ENCODE assay signal across 18 cellular contexts in genomic region chr4:77797239-77797638, GRCh38. TPM values are rescaled to one million over a fixed set of nuclear protein-coding genes. Genes with fewer than 3 reads are reported as not detected.
DNase-seq lines count a peak whose midpoint lies in the region; ATAC-seq, FAIRE-seq and TF ChIP-seq lines count a peak whose summit lies in the region.
"Had no signal": no experiment of that assay in that cellular context is flagged by ENCODE, and none has a peak within 500 bp of the region (broad histone marks: within the 10 kb centered on the region; RNA-seq: fewer than 3 reads in every experiment).

No MANE protein-coding gene starts in this region.

- peaks cover 10 to 30% (median 22%) of the 10 kb centered on the region in 3 donors for H3K36me3 Mint-ChIP-seq in naive thymus-derived CD8-positive, alpha-beta T cell

- FAIRE-seq in RCC 7860 (lab: Jason Lieb, UNC) = peak; percentile 84
- FAIRE-seq: H1 had no signal

- H3K27me3 ChIP-seq in upper lobe of right lung = no peaks in the 10 kb centered on the region
- H3K27me3 ChIP-seq in MG63 = no peaks in the 10 kb centered on the region
- H3K27me3 ChIP-seq: BLaER1 treated with 17β-estradiol and CSF1 and Interleukin-3, amounts not matched to agents 10 nM and 100 nM; SJCRH30 had no signal

- H3K4me3 ChIP-seq in upper lobe of right lung (no peak overlapping the region), MG63 (no peak overlapping the region)
- H3K4me3 ChIP-seq: BLaER1 treated with 17β-estradiol and CSF1 and Interleukin-3, amounts not matched to agents 10 nM and 100 nM; SJCRH30 had no signal

- H3K36me3 ChIP-seq in upper lobe of right lung = no peaks in the 10 kb centered on the region
- H3K36me3 ChIP-seq in MG63 = no peaks in the 10 kb centered on the region

- H3K9me3 ChIP-seq in upper lobe of right lung = no peaks in the 10 kb centered on the region
- H3K9me3 ChIP-seq in MG63 = no peaks in the 10 kb centered on the region
- H3K9me3 ChIP-seq: SJCRH30 had no signal

- H3K27me3 Mint-ChIP-seq in naive thymus-derived CD8-positive, alpha-beta T cell = no peaks in the 10 kb centered on the region
- H3K27me3 Mint-ChIP-seq: activated CD4-positive, alpha-beta memory T cell treated with anti-CD3 and anti-CD28 coated beads for 36 hours had no signal

- POLR2A ChIA-PET in naive thymus-derived CD8-positive, alpha-beta T cell (lab: Charles Lee) = no interaction called here

- intact Hi-C loops in upper lobe of right lung (cut with DNase I) = no loop called here

- TF ChIP-seq CTCF in upper lobe of right lung (IDR thresholded peaks at IDR 0.05) = no peak

- peak overlapping the region in 8 of 10 donors; percentile 9 to 79 (median 69) for H3K27ac Mint-ChIP-seq in naive thymus-derived CD8-positive, alpha-beta T cell
- H3K27ac Mint-ChIP-seq: brain had no signal

- no peak overlapping the region for H3K27ac ChIP-seq in upper lobe of right lung
- H3K27ac ChIP-seq: BLaER1 treated with 17β-estradiol and CSF1 and Interleukin-3, amounts not matched to agents 10 nM and 100 nM; SJCRH30 had no signal

- H3K9me3 Mint-ChIP-seq in naive thymus-derived CD8-positive, alpha-beta T cell = peaks cover 0 to 11% (median 0%) of the 10 kb centered on the region in 9 donors

- peaks cover 37 to 95% (median 72%) of the 10 kb centered on the region in 4 donors for H3K4me1 Mint-ChIP-seq in naive thymus-derived CD8-positive, alpha-beta T cell

- H3K4me3 Mint-ChIP-seq in naive thymus-derived CD8-positive, alpha-beta T cell = peak overlapping the region in 8 of 10 donors; percentile 5 to 67 (median 36)
- H3K4me3 Mint-ChIP-seq: activated CD4-positive, alpha-beta memory T cell treated with anti-CD3 and anti-CD28 coated beads for 36 hours; brain had no signal

- peaks cover 35% of the 10 kb centered on the region for H3K4me1 ChIP-seq in upper lobe of right lung

- peak; percentile 31 for DNase-seq in ELR (ENCODE audit: low read depth)
- peak; percentile 43 for DNase-seq in RCC 7860 (ENCODE audit: low spot score)
- no peak for DNase-seq in naive thymus-derived CD8-positive, alpha-beta T cell
- no peak for DNase-seq in upper lobe of right lung
- no peak for DNase-seq in MG63
- DNase-seq in cerebellar cortex (ENCODE audit: low spot score) = no peak
- DNase-seq: activated CD4-positive, alpha-beta memory T cell treated with anti-CD3 and anti-CD28 coated beads for 36 hours; activated effector memory CD4-positive, alpha-beta T cell treated with Interleukin-2 at 50 U/mL for 16 hours; DND-41; glutamatergic neuron; islet precursor cell; MV-4-11; NCI-H2171 treated with DMSO at 0.1 percent for 48 hours; SJCRH30 had no signal

- ATAC-seq in esophagus mucosa (peak; percentile 73), upper lobe of right lung (no peak)
- no peak for ATAC-seq in naive thymus-derived CD8-positive, alpha-beta T cell

RNA-seq across cellular contexts. Expression of gene CNOT6L, which starts 21.9 kb away (rescaled TPM):
- 30.9 TPM for total RNA-seq in esophagus mucosa
- 100 to 1,000 TPM; 227 to 231 TPM for total RNA-seq in naive thymus-derived CD8-positive, alpha-beta T cell
- polyA plus RNA-seq in naive thymus-derived CD8-positive, alpha-beta T cell = 10 to 100 TPM; 58.3 to 61.5 (median 60.2) TPM
- 50.8 TPM for total RNA-seq in upper lobe of right lung
- 1.9 and 6.1 TPM in 2 replicates for total RNA-seq in MG63 (2014; rRNA removed; shearing (Covaris generic); ENCODE audit: low replicate concordance)

Comparison
In these comparisons a context has a peak if more than half of its experiments do, and no peak if none do; other contexts are left out.
1. DNase-seq: peak in ELR (single experiment) and RCC 7860 (single experiment); none in naive thymus-derived CD8-positive, alpha-beta T cell (0 of 10), upper lobe of right lung (single experiment), MG63 (single experiment) and cerebellar cortex (single experiment).